12 cellular contexts compared by ENCODE assay signal in the genomic region with DNA sequence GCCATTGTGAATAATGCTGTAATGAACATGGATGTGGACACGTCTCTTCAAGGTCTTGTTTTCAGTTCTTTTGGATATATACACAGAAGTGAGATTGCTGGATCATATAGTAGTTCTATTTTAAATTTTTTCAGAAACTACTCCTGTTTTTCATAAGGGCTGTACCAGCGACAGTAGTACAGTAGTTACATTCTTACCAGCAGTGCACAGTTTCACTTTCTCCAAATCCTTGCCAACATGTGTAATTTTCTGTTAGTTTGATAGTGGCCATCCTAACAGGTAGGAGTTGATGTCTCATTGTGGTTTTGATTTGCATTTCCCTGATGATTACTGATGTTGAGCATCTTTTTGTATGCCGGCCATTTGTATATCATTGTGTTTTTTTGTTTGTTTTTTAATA.
DNase-seq lines count a peak whose midpoint lies in the region; ATAC-seq lines count a peak whose summit lies in the region.
"Had no signal": no experiment of that assay in that cellular context is flagged by ENCODE, and none has a peak within 500 bp of the region (broad histone marks: within the 10 kb centered on the region; RNA-seq: fewer than 3 reads in every experiment).

No MANE protein-coding gene starts in this region.

- H3K36me3 Mint-ChIP-seq in activated naive CD8-positive, alpha-beta T cell treated with anti-CD3 and anti-CD28 coated beads, Interleukin-2, amount 50 U/mL, for 24 hours (ENCODE audit: low read depth): peaks cover 14% of the 10 kb centered on the region

- no peaks in the 10 kb centered on the region for H3K27me3 Mint-ChIP-seq in activated naive CD8-positive, alpha-beta T cell treated with anti-CD3 and anti-CD28 coated beads, Interleukin-2, amount 50 U/mL, for 24 hours
- H3K27me3 Mint-ChIP-seq: CD4-positive, alpha-beta T cell had no signal

- no peaks in the 10 kb centered on the region for H3K9me3 Mint-ChIP-seq in activated naive CD8-positive, alpha-beta T cell treated with anti-CD3 and anti-CD28 coated beads, Interleukin-2, amount 50 U/mL, for 24 hours
- H3K9me3 Mint-ChIP-seq: CD4-positive, alpha-beta T cell had no signal

- no peak overlapping the region for H3K4me3 Mint-ChIP-seq in activated naive CD8-positive, alpha-beta T cell treated with anti-CD3 and anti-CD28 coated beads, Interleukin-2, amount 50 U/mL, for 24 hours
- H3K4me3 Mint-ChIP-seq: CD4-positive, alpha-beta T cell had no signal

- no peak for DNase-seq in activated naive CD8-positive, alpha-beta T cell treated with anti-CD3 and anti-CD28 coated beads, Interleukin-2, amount 50 U/mL, for 24 hours
- no peak for DNase-seq in NOMO-1 treated with dmso at 0.1 percent for 144 hours (lab: John Stamatoyannopoulos, UW; ENCODE audit: unreplicated experiment)
- no peak for DNase-seq in NCI-H226
- DNase-seq in HUDEP-2 (lab: John Stamatoyannopoulos, UW; ENCODE audit: unreplicated experiment in 76 of 76): no peak
- DNase-seq in KG1 (lab: John Stamatoyannopoulos, UW): no peak
- DNase-seq: CD4-positive, alpha-beta T cell; central memory CD4-positive, alpha-beta T cell; HCEC 1CT; NCI-H446 had no signal

- H3K4me1 Mint-ChIP-seq in activated naive CD8-positive, alpha-beta T cell treated with anti-CD3 and anti-CD28 coated beads, Interleukin-2, amount 50 U/mL, for 24 hours: peaks cover 66% of the 10 kb centered on the region

- H3K27ac Mint-ChIP-seq in activated naive CD8-positive, alpha-beta T cell treated with anti-CD3 and anti-CD28 coated beads, Interleukin-2, amount 50 U/mL, for 24 hours: no peak overlapping the region

- ATAC-seq in GM18861 (IDR thresholded peaks at IDR 0.05; ENCODE audit: unreplicated experiment) (peak; percentile 55), GM21381 (IDR thresholded peaks at IDR 0.05; ENCODE audit: unreplicated experiment) (peak; percentile 58), HG03060 (IDR thresholded peaks at IDR 0.05; ENCODE audit: low read depth, unreplicated experiment) (peak; percentile 78)
- ATAC-seq in activated naive CD8-positive, alpha-beta T cell treated with anti-CD3 and anti-CD28 coated beads, Interleukin-2, amount 50 U/mL, for 24 hours: peak; percentile 73
